1 cellular context compared by ENCODE assay signal in genomic region chr5:96483878-96484277, GRCh38.
TF ChIP-seq lines count a peak whose summit lies in the region.

No MANE protein-coding gene starts in this region.

TF ChIP-seq in HepG2, 621 proteins besides CTCF, POLR2A, EP300 and RAD21 (continued from another document):
- TF ChIP-seq REST (IDR thresholded peaks at IDR 0.05; ENCODE audit: borderline replicate concordance in 1 of 2, low read depth in 1 of 2, low read length in 2 of 2) (peak; percentile 67 to 98), NAIF1 (CRISPR knock-in tag; IDR thresholded peaks at IDR 0.05; ENCODE audit: borderline replicate concordance) (no peak)
